Comparison of ENCODE assay signal across 13 cellular contexts in the genomic region with DNA sequence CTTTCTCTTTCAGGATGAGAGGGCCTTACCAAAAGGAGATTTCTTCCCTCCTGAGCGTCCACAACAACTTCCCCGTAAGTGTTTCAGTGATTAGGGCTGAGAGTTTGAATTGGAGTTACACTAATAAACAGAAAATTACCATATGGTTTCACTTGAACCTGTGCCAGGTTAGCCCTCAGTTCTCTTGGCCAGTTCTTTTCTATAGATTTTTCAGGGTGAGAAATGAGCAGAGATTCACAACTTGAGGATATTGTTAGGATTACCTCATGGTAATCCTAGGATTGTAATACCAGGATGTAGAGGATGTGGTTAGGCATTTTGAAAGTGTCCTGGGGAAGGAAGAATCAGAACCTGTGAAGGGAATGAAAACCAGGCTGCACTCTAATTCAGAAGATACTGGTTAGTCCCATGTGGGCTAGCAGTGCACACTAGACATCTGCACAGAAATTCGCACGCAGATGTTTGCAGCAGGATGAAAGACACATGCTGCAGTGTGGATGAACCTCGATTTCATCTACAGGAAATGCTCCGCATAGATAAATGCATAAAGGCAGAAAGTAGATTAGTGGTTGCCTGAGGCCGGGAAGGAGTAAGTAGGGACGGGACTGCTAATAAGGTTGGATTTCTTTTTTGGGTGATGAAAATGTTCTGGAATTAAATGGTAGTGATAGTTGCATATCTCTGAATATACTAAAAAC. TPM values are rescaled to one million over a fixed set of nuclear protein-coding genes. Genes with fewer than 3 reads are reported as not detected.
DNase-seq lines count a peak whose midpoint lies in the region; ATAC-seq, FAIRE-seq and TF ChIP-seq lines count a peak whose summit lies in the region.
"Had no signal": no experiment of that assay in that cellular context is flagged by ENCODE, and none has a peak within 500 bp of the region (broad histone marks: within the 10 kb centered on the region; RNA-seq: fewer than 3 reads in every experiment).

No MANE protein-coding gene starts in this region.

- no peak for TF ChIP-seq CTCF in astrocyte (IDR thresholded peaks at IDR 0.05; ENCODE audit: insufficient read depth, low read depth, low read length)
- TF ChIP-seq CTCF in upper lobe of right lung (IDR thresholded peaks at IDR 0.05): no peak

- peak overlapping the region in 1 of 4 donors; percentile 18 for H3K4me3 Mint-ChIP-seq in CD4-positive, CD25-positive, alpha-beta regulatory T cell
- no peak overlapping the region for H3K4me3 Mint-ChIP-seq in astrocyte (ENCODE audit: unreplicated experiment)

- in situ Hi-C loops in G401 (cut with HindIII; ENCODE audit: low sequenced_read_pairs): no loop called here

- FAIRE-seq in astrocyte (lab: Jason Lieb, UNC): no peak

- intact Hi-C loops in upper lobe of right lung (cut with DNase I): no loop called here

- H3K4me3 ChIP-seq in CD4-positive, CD25-positive, alpha-beta regulatory T cell (ENCODE audit: low read depth, low read length): no peak overlapping the region
- no peak overlapping the region for H3K4me3 ChIP-seq in astrocyte (ENCODE audit: insufficient read depth, low read depth, low read length)
- H3K4me3 ChIP-seq in upper lobe of right lung: no peak overlapping the region
- H3K4me3 ChIP-seq: sigmoid colon had no signal

- ATAC-seq in CD4-positive, CD25-positive, alpha-beta regulatory T cell (ENCODE audit: low read depth in 2 of 2): no peak
- no peak for ATAC-seq in upper lobe of right lung

- H3K9me3 ChIP-seq in CD4-positive, CD25-positive, alpha-beta regulatory T cell (ENCODE audit: control insufficient read depth in 2 of 2, low read length in 2 of 2): no peaks in the 10 kb centered on the region
- H3K9me3 ChIP-seq in astrocyte (ENCODE audit: insufficient read depth, low read depth, low read length): no peaks in the 10 kb centered on the region
- H3K9me3 ChIP-seq in upper lobe of right lung: no peaks in the 10 kb centered on the region
- H3K9me3 ChIP-seq: sigmoid colon had no signal

- no peak overlapping the region for H3K4me2 ChIP-seq in astrocyte (ENCODE audit: low read length)

- peaks cover 95% of the 10 kb centered on the region for H3K36me3 ChIP-seq in CD4-positive, CD25-positive, alpha-beta regulatory T cell (ENCODE audit: control insufficient read depth, insufficient read depth, low read length)
- peaks cover 65% of the 10 kb centered on the region for H3K36me3 ChIP-seq in astrocyte (ENCODE audit: insufficient read depth, low read length)
- H3K36me3 ChIP-seq in upper lobe of right lung: peaks cover 100% of the 10 kb centered on the region

- DNase-seq in CD4-positive, CD25-positive, alpha-beta regulatory T cell: no peak
- DNase-seq in G401 (ENCODE audit: low spot score): peak; percentile 38
- peak; percentile 12 for DNase-seq in astrocyte (ENCODE audit: low read depth)
- DNase-seq in iris pigment epithelial cell (ENCODE audit: low read depth): peak; percentile 68
- DNase-seq in NCI-H446 treated with DMSO at 0.1 percent for 48 hours (lab: John Stamatoyannopoulos, UW): no peak
- DNase-seq in upper lobe of right lung: no peak
- DNase-seq in NCI-H187 treated with DMSO at 0.1 percent for 48 hours (lab: John Stamatoyannopoulos, UW): no peak
- DNase-seq: activated T-cell treated with anti-CD3 and anti-CD28 coated beads, Interleukin-2, amount 50 U/mL, for 48 hours; left ventricle myocardium superior; NCI-H2107; sigmoid colon; WERI-Rb-1 had no signal

- no peak overlapping the region for H2AFZ ChIP-seq in astrocyte (ENCODE audit: low read depth, low read length)

- H3K27me3 Mint-ChIP-seq in CD4-positive, CD25-positive, alpha-beta regulatory T cell: no peaks in the 10 kb centered on the region
- no peaks in the 10 kb centered on the region for H3K27me3 Mint-ChIP-seq in astrocyte (ENCODE audit: low read depth, unreplicated experiment)

- peaks cover 4 to 21% (median 12%) of the 10 kb centered on the region in 4 donors for H3K4me1 Mint-ChIP-seq in CD4-positive, CD25-positive, alpha-beta regulatory T cell
- H3K4me1 Mint-ChIP-seq in astrocyte (ENCODE audit: low read depth, unreplicated experiment): peaks cover 11% of the 10 kb centered on the region

- H4K20me1 ChIP-seq in astrocyte (ENCODE audit: insufficient read depth, low read length): peaks cover 94% of the 10 kb centered on the region

- H3K9me3 Mint-ChIP-seq in CD4-positive, CD25-positive, alpha-beta regulatory T cell: no peaks in the 10 kb centered on the region
- H3K9me3 Mint-ChIP-seq in astrocyte (ENCODE audit: unreplicated experiment): peaks cover 3% of the 10 kb centered on the region

- H3K36me3 Mint-ChIP-seq in CD4-positive, CD25-positive, alpha-beta regulatory T cell: peaks cover 63% of the 10 kb centered on the region
- peaks cover 41% of the 10 kb centered on the region for H3K36me3 Mint-ChIP-seq in astrocyte (ENCODE audit: low read depth, unreplicated experiment)

- H3K4me1 ChIP-seq in CD4-positive, CD25-positive, alpha-beta regulatory T cell (ENCODE audit: control insufficient read depth, insufficient read depth, low read length, poor library complexity, severe bottlenecking): no peaks in the 10 kb centered on the region
- no peaks in the 10 kb centered on the region for H3K4me1 ChIP-seq in astrocyte (ENCODE audit: insufficient read depth, low read length)
- no peaks in the 10 kb centered on the region for H3K4me1 ChIP-seq in upper lobe of right lung
- H3K4me1 ChIP-seq: sigmoid colon had no signal

- no peak overlapping the region for H3K27ac ChIP-seq in CD4-positive, CD25-positive, alpha-beta regulatory T cell (ENCODE audit: insufficient read depth, low read length, poor library complexity, severe bottlenecking)
- H3K27ac ChIP-seq in astrocyte (ENCODE audit: low read depth, low read length) (no peak overlapping the region), upper lobe of right lung (no peak overlapping the region)
- H3K27ac ChIP-seq: sigmoid colon, WERI-Rb-1 had no signal

- peaks cover 77% of the 10 kb centered on the region for H3K79me2 ChIP-seq in astrocyte (ENCODE audit: insufficient read depth, low read length)

- peak overlapping the region in 2 of 3 donors; percentile 36 to 51 for H3K27ac Mint-ChIP-seq in CD4-positive, CD25-positive, alpha-beta regulatory T cell
- H3K27ac Mint-ChIP-seq in astrocyte (ENCODE audit: unreplicated experiment): no peak overlapping the region

- H3K27me3 ChIP-seq in CD4-positive, CD25-positive, alpha-beta regulatory T cell (ENCODE audit: control insufficient read depth, insufficient read depth, low read length): no peaks in the 10 kb centered on the region
- H3K27me3 ChIP-seq in astrocyte (ENCODE audit: insufficient read depth, low read length): no peaks in the 10 kb centered on the region
- H3K27me3 ChIP-seq in upper lobe of right lung: no peaks in the 10 kb centered on the region
- H3K27me3 ChIP-seq: sigmoid colon had no signal

- H3K9ac ChIP-seq in astrocyte (ENCODE audit: low read length): no peak overlapping the region

RNA-seq across cellular contexts. Expression of a gene that starts 24.1 kb away (rescaled TPM):
- total RNA-seq in CD4-positive, CD25-positive, alpha-beta regulatory T cell: 263 TPM
- 100 to 1,000 TPM; 161 to 221 (median 184) TPM for polyA plus RNA-seq in CD4-positive, CD25-positive, alpha-beta regulatory T cell
- total RNA-seq in G401 (2014; rRNA removed; shearing (Covaris generic)): 101 and 123 TPM in 2 replicates
- total RNA-seq in astrocyte (137 and 172 TPM in 2 replicates), upper lobe of right lung (131 TPM)

RNA-seq across cellular contexts. Expression of a gene that starts 33.5 kb away (rescaled TPM):
- 3.7 TPM for total RNA-seq in CD4-positive, CD25-positive, alpha-beta regulatory T cell
- under 1 TPM in 2 of 4 donors, not detected in 2; 0.06 to 0.21 TPM for polyA plus RNA-seq in CD4-positive, CD25-positive, alpha-beta regulatory T cell
- not detected in 2 replicates for total RNA-seq in G401 (2014; rRNA removed; shearing (Covaris generic))
- total RNA-seq in astrocyte (0.25 and 0.36 TPM in 2 replicates), upper lobe of right lung (31.3 TPM)
- total RNA-seq: epithelial cell of proximal tubule had no signal

RNA-seq across cellular contexts. Expression of a gene that starts 45.1 kb away (rescaled TPM):
- total RNA-seq in CD4-positive, CD25-positive, alpha-beta regulatory T cell: 35.1 TPM
- 10 to 100 TPM in 3 of 4 donors, 1 to 10 TPM in 1; 9.7 to 15.0 (median 12.6) TPM for polyA plus RNA-seq in CD4-positive, CD25-positive, alpha-beta regulatory T cell
- not detected in 2 replicates for total RNA-seq in G401 (2014; rRNA removed; shearing (Covaris generic))
- total RNA-seq in astrocyte (15.8 and 17.2 TPM in 2 replicates), upper lobe of right lung (23.4 TPM)

RNA-seq across cellular contexts. Expression of a gene that starts 55.8 kb away (rescaled TPM):
- total RNA-seq in CD4-positive, CD25-positive, alpha-beta regulatory T cell: 42.2 TPM
- polyA plus RNA-seq in CD4-positive, CD25-positive, alpha-beta regulatory T cell: 10 to 100 TPM; 34.3 to 58.4 (median 52.9) TPM
- 45.4 and 49.0 TPM in 2 replicates for total RNA-seq in G401 (2014; rRNA removed; shearing (Covaris generic))
- total RNA-seq in astrocyte (29.0 and 30.9 TPM in 2 replicates), upper lobe of right lung (58.7 TPM)

Comparison
In these comparisons a context has a peak if more than half of its experiments do, and no peak if none do; other contexts are left out.
1. DNase-seq: peak in G401 (single experiment), astrocyte (single experiment) and iris pigment epithelial cell (single experiment); none in CD4-positive, CD25-positive, alpha-beta regulatory T cell (0 of 3), NCI-H446 treated with DMSO at 0.1 percent for 48 hours (single experiment), upper lobe of right lung (single experiment) and NCI-H187 treated with DMSO at 0.1 percent for 48 hours (single experiment).
2. RNA of a gene that starts 45.1 kb away (total RNA-seq): 35.1 TPM in CD4-positive, CD25-positive, alpha-beta regulatory T cell (single experiment), 23.4 TPM in upper lobe of right lung (single experiment) and 15.8 to 17.2 TPM in astrocyte; not detected in G401; every median in the first group is over 10 times any median in the second.